In the genomic region with DNA sequence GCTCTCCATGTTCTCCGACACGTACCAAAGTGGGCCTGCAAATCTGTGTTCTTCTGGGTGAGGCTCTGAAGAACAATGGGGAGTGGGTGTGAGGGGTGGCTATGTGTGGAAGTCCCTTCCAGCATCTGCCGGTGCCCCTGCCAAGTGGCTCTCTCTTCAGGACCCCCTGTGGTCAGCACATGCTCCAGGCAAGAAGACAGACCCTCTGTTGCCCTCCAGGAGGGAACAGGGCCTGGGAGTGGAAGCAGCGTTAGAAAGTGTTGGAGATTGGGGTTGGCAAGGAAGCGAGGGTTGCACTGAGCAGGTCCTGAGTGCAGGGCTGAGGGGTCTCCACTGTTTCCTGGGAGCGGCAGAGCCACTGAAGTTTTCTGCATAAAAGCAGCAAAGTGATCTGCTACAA, we compare ENCODE assay signal across 36 cellular contexts.
"Had no signal": no experiment of that assay in that cellular context is flagged by ENCODE, and none has a peak within 500 bp of the region (broad histone marks: within the 10 kb centered on the region; RNA-seq: fewer than 3 reads in every experiment).

No MANE protein-coding gene starts in this region.

- H3K4me3 ChIP-seq: ascending aorta, cardiac muscle cell had no signal

- H3K36me3 Mint-ChIP-seq: activated CD4-positive, alpha-beta memory T cell treated with anti-CD3 and anti-CD28 coated beads for 36 hours; activated naive CD4-positive, alpha-beta T cell treated with anti-CD3 and anti-CD28 coated beads, Interleukin-2, amount 10 ng/mL, durations not matched to agents 7 days and 5 days; activated naive CD4-positive, alpha-beta T cell treated with anti-CD3 and anti-CD28 coated beads, Interleukin-2, amount 50 U/mL, for 24 hours; activated naive CD8-positive, alpha-beta T cell; activated naive CD8-positive, alpha-beta T cell treated with anti-CD3 and anti-CD28 coated beads, Interleukin-2, amount 10 ng/mL, durations not matched to agents 7 days and 5 days; brain had no signal

- H3K4me3 Mint-ChIP-seq: activated B cell treated with CpG ODN at 0.5 μM for 24 hours; activated CD4-positive, alpha-beta memory T cell treated with anti-CD3 and anti-CD28 coated beads for 36 hours; activated CD4-positive, alpha-beta T cell treated with anti-CD3 and anti-CD28 coated beads, Interleukin-2, amount 10 ng/mL, durations not matched to agents 24 days and 14 days; activated CD8-positive, alpha-beta T cell treated with anti-CD3 and anti-CD28 coated beads for 36 hours; activated naive CD4-positive, alpha-beta T cell treated with anti-CD3 and anti-CD28 coated beads, Interleukin-2, amount 10 ng/mL, durations not matched to agents 7 days and 5 days; activated naive CD4-positive, alpha-beta T cell treated with anti-CD3 and anti-CD28 coated beads, Interleukin-2, amount 50 U/mL, for 24 hours; activated naive CD8-positive, alpha-beta T cell; activated naive CD8-positive, alpha-beta T cell treated with anti-CD3 and anti-CD28 coated beads, Interleukin-2, amount 10 ng/mL, durations not matched to agents 7 days and 5 days; activated naive CD8-positive, alpha-beta T cell treated with anti-CD3 and anti-CD28 coated beads, Interleukin-2, amount 50 U/mL, for 24 hours; activated T-cell treated with anti-CD3 and anti-CD28 coated beads, Interleukin-2, amount 50 U/mL, for 4 hours; activated T-cell treated with anti-CD3 and anti-CD28 coated beads, Interleukin-2, amount 50 U/mL, for 72 hours; activated T-helper 1 cell treated with anti-CD3 and anti-CD28 coated beads, Interleukin-12 subunit alpha, Interleukin-12 subunit beta, Interleukin-2, Interleukin-4 antibody, amounts not matched to agents 30 ng/mL and 10 ng/mL and 1 ng/mL, durations not matched to agents 14 hours and 24 hours and 36 hours; activated T-helper 17 cell treated with anti-CD3 and anti-CD28 coated beads, Interleukin-2, amount 50 U/mL, for 72 hours; brain; central memory CD8-positive, alpha-beta T cell; T-helper 1 cell treated with Interleukin-12 subunit alpha and Interleukin-12 subunit beta and Interleukin-4 antibody, amounts not matched to agents 30 μg/mL and 1 μg/mL, for 36 hours; T-helper 2 cell treated with Interferon-gamma antibody and Interleukin-4, amounts not matched to agents 5 μg/mL and 100 μg/mL, for 36 hours had no signal

- H3K9me3 Mint-ChIP-seq: activated B cell treated with CpG ODN at 0.5 μM for 24 hours; activated CD4-positive, alpha-beta memory T cell treated with anti-CD3 and anti-CD28 coated beads for 36 hours; activated CD4-positive, alpha-beta T cell treated with anti-CD3 and anti-CD28 coated beads, Interleukin-2, amount 10 ng/mL, durations not matched to agents 24 days and 14 days; activated CD8-positive, alpha-beta T cell treated with anti-CD3 and anti-CD28 coated beads for 36 hours; activated naive CD4-positive, alpha-beta T cell treated with anti-CD3 and anti-CD28 coated beads, Interleukin-2, amount 10 ng/mL, durations not matched to agents 7 days and 5 days; activated naive CD4-positive, alpha-beta T cell treated with anti-CD3 and anti-CD28 coated beads, Interleukin-2, amount 50 U/mL, for 24 hours; activated naive CD8-positive, alpha-beta T cell treated with anti-CD3 and anti-CD28 coated beads, Interleukin-2, amount 10 ng/mL, durations not matched to agents 7 days and 5 days; activated T-cell treated with anti-CD3 and anti-CD28 coated beads, Interleukin-2, amount 50 U/mL, for 4 hours; activated T-helper 1 cell treated with anti-CD3 and anti-CD28 coated beads, Interleukin-12 subunit alpha, Interleukin-12 subunit beta, Interleukin-2, Interleukin-4 antibody, amounts not matched to agents 30 ng/mL and 10 ng/mL and 1 ng/mL, durations not matched to agents 14 hours and 24 hours and 36 hours; activated T-helper 17 cell treated with anti-CD3 and anti-CD28 coated beads, Interleukin-2, amount 50 U/mL, for 72 hours; central memory CD8-positive, alpha-beta T cell; T-helper 1 cell treated with Interleukin-12 subunit alpha and Interleukin-12 subunit beta and Interleukin-4 antibody, amounts not matched to agents 30 μg/mL and 1 μg/mL, for 36 hours; T-helper 2 cell treated with Interferon-gamma antibody and Interleukin-4, amounts not matched to agents 5 μg/mL and 100 μg/mL, for 36 hours had no signal

- H3K27ac ChIP-seq: ascending aorta, cardiac muscle cell, VCaP had no signal

- H3K4me1 Mint-ChIP-seq: activated B cell treated with CpG ODN at 0.5 μM for 24 hours; activated CD4-positive, alpha-beta T cell treated with anti-CD3 and anti-CD28 coated beads, Interleukin-2, amount 10 ng/mL, durations not matched to agents 24 days and 14 days; activated naive CD4-positive, alpha-beta T cell treated with anti-CD3 and anti-CD28 coated beads, Interleukin-2, amount 10 ng/mL, durations not matched to agents 7 days and 5 days; activated naive CD4-positive, alpha-beta T cell treated with anti-CD3 and anti-CD28 coated beads, Interleukin-2, amount 50 U/mL, for 24 hours; activated naive CD8-positive, alpha-beta T cell treated with anti-CD3 and anti-CD28 coated beads, Interleukin-2, amount 10 ng/mL, durations not matched to agents 7 days and 5 days; activated naive CD8-positive, alpha-beta T cell treated with anti-CD3 and anti-CD28 coated beads, Interleukin-2, amount 50 U/mL, for 24 hours; activated T-helper 17 cell treated with anti-CD3 and anti-CD28 coated beads, Interleukin-2, amount 50 U/mL, for 72 hours; brain; central memory CD8-positive, alpha-beta T cell had no signal

- DNase-seq: activated B cell treated with CpG ODN at 0.5 μM for 24 hours; activated CD4-positive, alpha-beta memory T cell treated with anti-CD3 and anti-CD28 coated beads for 36 hours; activated CD4-positive, alpha-beta T cell treated with anti-CD3 and anti-CD28 coated beads for 4 hours; activated CD4-positive, alpha-beta T cell treated with anti-CD3 and anti-CD28 coated beads, Interleukin-2, amount 10 ng/mL, durations not matched to agents 24 days and 14 days; activated CD4-positive, alpha-beta T cell treated with anti-CD3 and anti-CD28 coated beads, Interleukin-2, amount 50 U/mL, for 1 hour; activated CD4-positive, alpha-beta T cell treated with anti-CD3 and anti-CD28 coated beads, Interleukin-2, amount 50 U/mL, for 4 hours; activated CD4-positive, CD25-positive, alpha-beta regulatory T cell treated with anti-CD3 and anti-CD28 coated beads, Interleukin-2, amount 50 U/mL, for 72 hours; activated CD8-positive, alpha-beta memory T cell treated with anti-CD3 and anti-CD28 coated beads, Interleukin-2, amount 50 U/mL, for 4 hours; activated CD8-positive, alpha-beta T cell treated with anti-CD3 and anti-CD28 coated beads for 36 hours; activated naive CD4-positive, alpha-beta T cell treated with anti-CD3 and anti-CD28 coated beads, Interleukin-2, amount 10 ng/mL, durations not matched to agents 7 days and 5 days; activated naive CD4-positive, alpha-beta T cell treated with Interleukin-2 at 50 U/mL for 16 hours; activated naive CD8-positive, alpha-beta T cell treated with anti-CD3 and anti-CD28 coated beads, Interleukin-2, amount 10 ng/mL, durations not matched to agents 7 days and 5 days; activated naive CD8-positive, alpha-beta T cell treated with anti-CD3 and anti-CD28 coated beads, Interleukin-2, amount 50 U/mL, for 24 hours; activated T-cell treated with anti-CD3 and anti-CD28 coated beads for 4 hours; activated T-cell treated with anti-CD3 and anti-CD28 coated beads, Interleukin-2, amount 50 U/mL, for 1 hour; activated T-cell treated with anti-CD3 and anti-CD28 coated beads, Interleukin-2, amount 50 U/mL, for 4 hours; activated T-cell treated with anti-CD3 and anti-CD28 coated beads, Interleukin-2, amount 50 U/mL, for 72 hours; amygdala; anterior cingulate cortex; caudate nucleus; cerebellar nuclear complex; SW 1271; T-helper 1 cell; T-helper 2 cell; T-helper 9 cell had no signal

- H3K27me3 Mint-ChIP-seq: activated naive CD8-positive, alpha-beta T cell treated with anti-CD3 and anti-CD28 coated beads, Interleukin-2, amount 10 ng/mL, durations not matched to agents 7 days and 5 days had no signal

- H3K27ac Mint-ChIP-seq: activated B cell treated with CpG ODN at 0.5 μM for 24 hours; activated CD4-positive, alpha-beta memory T cell treated with anti-CD3 and anti-CD28 coated beads for 36 hours; activated CD4-positive, alpha-beta T cell treated with anti-CD3 and anti-CD28 coated beads, Interleukin-2, amount 10 ng/mL, durations not matched to agents 24 days and 14 days; activated CD8-positive, alpha-beta T cell treated with anti-CD3 and anti-CD28 coated beads for 36 hours; activated naive CD4-positive, alpha-beta T cell treated with anti-CD3 and anti-CD28 coated beads, Interleukin-2, amount 10 ng/mL, durations not matched to agents 7 days and 5 days; activated naive CD4-positive, alpha-beta T cell treated with anti-CD3 and anti-CD28 coated beads, Interleukin-2, amount 50 U/mL, for 24 hours; activated naive CD8-positive, alpha-beta T cell; activated naive CD8-positive, alpha-beta T cell treated with anti-CD3 and anti-CD28 coated beads, Interleukin-2, amount 10 ng/mL, durations not matched to agents 7 days and 5 days; activated naive CD8-positive, alpha-beta T cell treated with anti-CD3 and anti-CD28 coated beads, Interleukin-2, amount 50 U/mL, for 24 hours; activated T-cell treated with anti-CD3 and anti-CD28 coated beads, Interleukin-2, amount 50 U/mL, for 72 hours; activated T-helper 1 cell treated with anti-CD3 and anti-CD28 coated beads, Interleukin-12 subunit alpha, Interleukin-12 subunit beta, Interleukin-2, Interleukin-4 antibody, amounts not matched to agents 30 ng/mL and 10 ng/mL and 1 ng/mL, durations not matched to agents 14 hours and 24 hours and 36 hours; activated T-helper 17 cell treated with anti-CD3 and anti-CD28 coated beads, Interleukin-2, amount 50 U/mL, for 72 hours; brain; T-helper 1 cell treated with Interleukin-12 subunit alpha and Interleukin-12 subunit beta and Interleukin-4 antibody, amounts not matched to agents 30 μg/mL and 1 μg/mL, for 36 hours; T-helper 2 cell treated with Interferon-gamma antibody and Interleukin-4, amounts not matched to agents 5 μg/mL and 100 μg/mL, for 36 hours had no signal
